Comparison of ENCODE assay signal across 1 cellular context in genomic region chr16:30728904-30729672, GRCh38.
TF ChIP-seq lines count a peak whose summit lies in the region.

No MANE protein-coding gene starts in this region.

TF ChIP-seq in WTC11, 78 proteins besides CTCF, POLR2A, EP300 and RAD21 (continued from another document):
- no peak for TF ChIP-seq ZSCAN18 (CRISPR knock-in tag; IDR thresholded peaks at IDR 0.05)
